In the genomic region with DNA sequence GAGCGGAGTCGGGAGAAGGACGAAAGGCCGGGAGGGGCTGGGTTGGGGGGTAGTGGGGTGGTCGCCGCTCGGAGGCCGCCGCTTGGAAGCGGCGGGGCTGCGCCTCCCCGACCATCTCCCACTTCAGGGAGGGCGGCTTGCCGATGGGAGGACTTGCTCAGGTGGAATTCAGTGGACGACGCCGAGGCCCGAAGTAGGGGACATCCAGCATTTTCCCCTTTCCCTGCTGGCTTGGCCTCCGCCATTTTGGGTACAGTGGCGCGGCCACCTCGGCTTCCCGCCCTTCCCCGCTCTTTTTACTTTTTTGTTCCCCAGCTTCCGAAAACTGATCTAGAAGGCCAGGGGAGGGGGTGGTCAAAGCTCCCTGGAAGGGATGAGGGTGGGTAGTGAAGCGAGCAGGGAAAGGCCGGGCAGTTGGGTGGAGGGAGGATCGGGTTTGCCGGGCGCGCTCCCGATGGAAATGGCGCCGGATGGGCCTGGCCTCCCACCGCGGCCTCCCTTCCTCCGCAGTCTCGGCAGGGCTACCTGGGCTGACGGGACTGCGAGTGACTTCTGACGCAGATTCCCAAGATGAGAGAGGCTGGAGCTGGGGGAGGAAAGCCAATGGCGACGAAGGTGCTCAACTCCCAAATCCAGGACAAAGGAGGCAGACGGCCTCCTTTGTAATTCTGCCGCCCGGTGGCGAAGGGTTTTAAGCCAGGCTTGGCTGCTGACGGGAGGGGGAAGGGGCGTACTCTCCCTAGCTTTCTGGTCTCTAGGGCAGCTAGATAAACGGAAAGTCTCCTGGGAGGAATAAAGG, we compare ENCODE assay signal across 8 cellular contexts. TPM values are rescaled to one million over a fixed set of nuclear protein-coding genes. Genes with fewer than 3 reads are reported as not detected.
DNase-seq lines count a peak whose midpoint lies in the region; ATAC-seq, FAIRE-seq and TF ChIP-seq lines count a peak whose summit lies in the region.

Gene PBLD, minus strand, starts transcription at position 670 of the 799 bp plus-strand sequence. CDS start 26,084 bp downstream, outside the sequence.

- peak within 1 kb of the TSS; percentile 93 to 97 for H3K9ac ChIP-seq in colonic mucosa (ENCODE audit: low read depth in 2 of 2, low read length in 2 of 2)

- FAIRE-seq in GM18507 (lab: Jason Lieb, UNC), result peak; percentile 56

- peak within 1 kb of the TSS; percentile 99 for H3K27ac ChIP-seq in 22Rv1
- peak within 1 kb of the TSS; percentile 98 for H3K27ac ChIP-seq in colonic mucosa

- TF ChIP-seq CTCF in 22Rv1 (IDR thresholded peaks at IDR 0.05), result peak; percentile 73
- no peak for TF ChIP-seq CTCF in colonic mucosa (IDR thresholded peaks at IDR 0.05)

- ATAC-seq in HG03097 (IDR thresholded peaks at IDR 0.05; ENCODE audit: low FRiP score, unreplicated experiment), result peak; percentile 28
- peak; percentile 55 for ATAC-seq in left colon

- H3K4me1 ChIP-seq in colonic mucosa, result peaks cover 16% of the 10 kb centered on the region

- no peaks in the 10 kb centered on the region for H3K9me3 ChIP-seq in colonic mucosa

- DNase-seq in GM18507 (ENCODE audit: extremely low spot score, insufficient read length, low read depth) (no peak), NCI-H2196 treated with DMSO at 0.1 percent for 48 hours (lab: John Stamatoyannopoulos, UW; ENCODE audit: unreplicated experiment) (peak; percentile 30), colonic mucosa (peak; percentile 83), left colon (peak; percentile 80 to 81)
- DNase-seq in activated CD4-positive, alpha-beta T cell treated with anti-CD3 and anti-CD28 coated beads for 1 hour, result peak; percentile 44
- DNase-seq in stimulated activated CD4-positive, alpha-beta T cell treated with anti-CD3 and anti-CD28 coated beads, Interleukin-1b, Interleukin-23, amount 100 ng/mL, for 4 hours (ENCODE audit: low read depth in 2 of 2), result peak; percentile 32 to 48

- no peaks in the 10 kb centered on the region for H3K27me3 ChIP-seq in colonic mucosa

- H3K36me3 ChIP-seq in colonic mucosa, result no peaks in the 10 kb centered on the region

- peak within 1 kb of the TSS; percentile 77 for H3K4me3 ChIP-seq in colonic mucosa

- intact Hi-C loops in colonic mucosa (cut with DNase I), result no loop called here
- intact Hi-C loops in left colon (cut with DNase I, micrococcal nuclease), result no loop called here

RNA-seq across cellular contexts. Expression of gene PBLD, which starts in this region (rescaled TPM):
- total RNA-seq in colonic mucosa, result 10 to 100 TPM; 20.9 to 78.2 TPM
- 100 to 1,000 TPM in 1 of 2 donors, 10 to 100 TPM in 1; 76.8 to 113 TPM for total RNA-seq in left colon
